12 cellular contexts compared by ENCODE assay signal in genomic region chr12:57852195-57852594, GRCh38. TPM values are rescaled to one million over a fixed set of nuclear protein-coding genes. Genes with fewer than 3 reads are reported as not detected.
DNase-seq lines count a peak whose midpoint lies in the region; ATAC-seq and TF ChIP-seq lines count a peak whose summit lies in the region.
"Had no signal": no experiment of that assay in that cellular context is flagged by ENCODE, and none has a peak within 500 bp of the region (broad histone marks: within the 10 kb centered on the region; RNA-seq: fewer than 3 reads in every experiment).

No MANE protein-coding gene starts in this region.

- H3K27me3 ChIP-seq in esophagus muscularis mucosa: no peaks in the 10 kb centered on the region
- no peaks in the 10 kb centered on the region for H3K27me3 ChIP-seq in testis
- no peaks in the 10 kb centered on the region for H3K27me3 ChIP-seq in WERI-Rb-1 (ENCODE audit: insufficient read depth, low read depth, severe bottlenecking)

- H3K27ac ChIP-seq in esophagus muscularis mucosa (replicated peaks in 1 of 4): peak overlapping the region; percentile 88 to 91 (median 90)
- H3K27ac ChIP-seq in testis: peak overlapping the region; percentile 65 to 75
- H3K27ac ChIP-seq in WERI-Rb-1: no peak overlapping the region
- H3K27ac ChIP-seq: KMS-11 had no signal

- intact Hi-C loops in esophagus muscularis mucosa (cut with DNase I) (no loop called here), testis (cut with DNase I; ENCODE audit: low total_unique reads) (no loop called here)

- peak; percentile 21 for ATAC-seq in activated naive CD8-positive, alpha-beta T cell treated with anti-CD3 and anti-CD28 coated beads, Interleukin-2, amount 10 ng/mL, durations not matched to agents 7 days and 5 days (ENCODE audit: low read depth)
- ATAC-seq in GM21515 (IDR thresholded peaks at IDR 0.05; ENCODE audit: unreplicated experiment) (no peak), HG02981 (IDR thresholded peaks at IDR 0.05; ENCODE audit: unreplicated experiment) (no peak)

- TF ChIP-seq EP300 in esophagus muscularis mucosa (IDR thresholded peaks at IDR 0.05): no peak

- WGBS in esophagus muscularis mucosa: 37% methylated on average over 10 of the region's 11 CpGs
- 29 to 58% methylated on average over 6 to 11 of the region's 11 CpGs for WGBS in testis, 2 donors

- H3K36me3 Mint-ChIP-seq in activated naive CD8-positive, alpha-beta T cell treated with anti-CD3 and anti-CD28 coated beads, Interleukin-2, amount 10 ng/mL, durations not matched to agents 7 days and 5 days: no peaks in the 10 kb centered on the region

- no peak for DNase-seq in activated naive CD8-positive, alpha-beta T cell treated with anti-CD3 and anti-CD28 coated beads, Interleukin-2, amount 10 ng/mL, durations not matched to agents 7 days and 5 days
- DNase-seq in esophagus muscularis mucosa (ENCODE audit: extremely low spot score) (no peak), midbrain (lab: John Stamatoyannopoulos, UW) (peak; percentile 36), testis (no peak), iPS-NIHi7 (ENCODE audit: extremely low spot score) (no peak), WERI-Rb-1 (no peak)
- DNase-seq: OCI-M1; stimulated activated CD4-positive, alpha-beta T cell treated with anti-CD3 and anti-CD28 coated beads, Interleukin-12 subunit alpha, Interleukin-12 subunit beta, amount 100 ng/mL, for 4 hours had no signal

- no peak for TF ChIP-seq CTCF in esophagus muscularis mucosa (IDR thresholded peaks at IDR 0.05)
- no peak for TF ChIP-seq CTCF in testis (IDR thresholded peaks at IDR 0.05)
- no peak for TF ChIP-seq CTCF in WERI-Rb-1 (IDR thresholded peaks at IDR 0.05; ENCODE audit: low read depth, low read length)

- H3K4me1 ChIP-seq in esophagus muscularis mucosa (peaks cover 31 to 56% (median 42%) of the 10 kb centered on the region in 4 donors), testis (peaks cover 9% of the 10 kb centered on the region)

- peaks cover 41% of the 10 kb centered on the region for H3K27me3 Mint-ChIP-seq in activated naive CD8-positive, alpha-beta T cell treated with anti-CD3 and anti-CD28 coated beads, Interleukin-2, amount 10 ng/mL, durations not matched to agents 7 days and 5 days

- H3K9me3 ChIP-seq in esophagus muscularis mucosa (no peaks in the 10 kb centered on the region), testis (no peaks in the 10 kb centered on the region), WERI-Rb-1 (ENCODE audit: severe bottlenecking) (no peaks in the 10 kb centered on the region)
- H3K9me3 ChIP-seq: HAP-1 had no signal

- peaks cover 2% of the 10 kb centered on the region for H3K4me1 Mint-ChIP-seq in activated naive CD8-positive, alpha-beta T cell treated with anti-CD3 and anti-CD28 coated beads, Interleukin-2, amount 10 ng/mL, durations not matched to agents 7 days and 5 days

- H3K4me3 ChIP-seq in esophagus muscularis mucosa (peak overlapping the region; percentile 53 to 59 (median 56)), testis (peak overlapping the region; percentile 36 to 46), WERI-Rb-1 (ENCODE audit: low read depth, low read length) (no peak overlapping the region)
- H3K4me3 ChIP-seq: HAP-1 had no signal

- no peaks in the 10 kb centered on the region for H3K9me3 Mint-ChIP-seq in activated naive CD8-positive, alpha-beta T cell treated with anti-CD3 and anti-CD28 coated beads, Interleukin-2, amount 10 ng/mL, durations not matched to agents 7 days and 5 days

- no peak overlapping the region for H3K4me3 Mint-ChIP-seq in activated naive CD8-positive, alpha-beta T cell treated with anti-CD3 and anti-CD28 coated beads, Interleukin-2, amount 10 ng/mL, durations not matched to agents 7 days and 5 days

- no peak overlapping the region for H3K27ac Mint-ChIP-seq in activated naive CD8-positive, alpha-beta T cell treated with anti-CD3 and anti-CD28 coated beads, Interleukin-2, amount 10 ng/mL, durations not matched to agents 7 days and 5 days

- H3K36me3 ChIP-seq in esophagus muscularis mucosa: no peaks in the 10 kb centered on the region
- no peaks in the 10 kb centered on the region for H3K36me3 ChIP-seq in testis (ENCODE audit: low read depth, missing control alignments)
- no peaks in the 10 kb centered on the region for H3K36me3 ChIP-seq in WERI-Rb-1
- H3K36me3 ChIP-seq: HAP-1 had no signal

- POLR2A ChIA-PET in activated naive CD8-positive, alpha-beta T cell treated with anti-CD3 and anti-CD28 coated beads, Interleukin-2, amount 10 ng/mL, durations not matched to agents 7 days and 5 days (lab: Charles Lee): interaction anchor here (0.6 kb wide), 1 partner anchor 92 kb away, joined by 3 read pairs; no protein-coding TSS in a partner anchor

- no peak for TF ChIP-seq POLR2A in esophagus muscularis mucosa (IDR thresholded peaks at IDR 0.05; ENCODE audit: low read depth)
- no peak for TF ChIP-seq POLR2A in testis (IDR thresholded peaks at IDR 0.05)

RNA-seq across cellular contexts. Expression of gene CTDSP2, which starts 5.7 kb away (rescaled TPM):
- 100 to 1,000 TPM; 161 TPM for total RNA-seq in activated naive CD8-positive, alpha-beta T cell treated with anti-CD3 and anti-CD28 coated beads, Interleukin-2, amount 10 ng/mL, durations not matched to agents 7 days and 5 days
- total RNA-seq in esophagus muscularis mucosa (100 to 1,000 TPM; 127 to 249 (median 196) TPM), testis (100 to 1,000 TPM; 103 to 140 TPM)
- 123 TPM for polyA plus RNA-seq in testis (ENCODE audit: insufficient read depth, low read depth, low replicate concordance)

RNA-seq across cellular contexts. Expression of gene AVIL, which starts 33.7 kb away (rescaled TPM):
- 1 to 10 TPM; 5.0 to 7.1 TPM for total RNA-seq in activated naive CD8-positive, alpha-beta T cell treated with anti-CD3 and anti-CD28 coated beads, Interleukin-2, amount 10 ng/mL, durations not matched to agents 7 days and 5 days
- total RNA-seq in esophagus muscularis mucosa (1 to 10 TPM; 2.2 to 5.8 (median 2.8) TPM), testis (1 to 10 TPM; 3.1 to 4.4 TPM)
- 6.0 TPM for polyA plus RNA-seq in testis (ENCODE audit: insufficient read depth, low read depth, low replicate concordance)
